9 cellular contexts compared by ENCODE assay signal in the genomic region with DNA sequence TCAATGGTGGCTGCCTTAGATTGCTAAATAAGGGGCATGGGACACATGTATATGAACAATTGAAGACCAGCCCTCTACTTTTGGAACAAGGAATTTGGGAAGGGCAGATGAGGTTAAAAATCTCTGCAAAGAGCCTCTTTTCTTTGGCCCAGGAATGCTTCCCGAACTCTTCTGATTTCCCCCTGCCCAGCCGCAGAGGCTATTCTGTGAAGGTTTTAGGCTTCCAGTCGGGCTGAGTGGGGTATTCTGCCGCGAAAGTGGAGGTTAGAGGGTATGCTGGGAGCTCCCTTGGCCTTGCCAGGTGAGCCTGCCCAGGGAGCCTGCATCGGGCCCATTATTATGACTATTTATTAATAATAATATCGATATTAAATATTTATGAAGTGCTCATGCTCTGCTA. TPM values are rescaled to one million over a fixed set of nuclear protein-coding genes. Genes with fewer than 3 reads are reported as not detected.
DNase-seq lines count a peak whose midpoint lies in the region; ATAC-seq and TF ChIP-seq lines count a peak whose summit lies in the region.
"Had no signal": no experiment of that assay in that cellular context is flagged by ENCODE, and none has a peak within 500 bp of the region (broad histone marks: within the 10 kb centered on the region; RNA-seq: fewer than 3 reads in every experiment).

No MANE protein-coding gene starts in this region.

- intact Hi-C loops in left ventricle myocardium inferior (cut with micrococcal nuclease) (no loop called here), left cardiac atrium (cut with DNase I) (no loop called here)

- H3K27me3 ChIP-seq in left ventricle myocardium inferior (ENCODE audit: low read depth) (no peaks in the 10 kb centered on the region), muscle layer of duodenum (ENCODE audit: low read depth, low read length) (no peaks in the 10 kb centered on the region)

- H3K36me3 ChIP-seq in left ventricle myocardium inferior (no peaks in the 10 kb centered on the region), muscle layer of duodenum (ENCODE audit: control insufficient read depth in 1 of 2, insufficient read depth in 2 of 2, low read length in 2 of 2) (no peaks in the 10 kb centered on the region)

- H3K4me1 ChIP-seq in left ventricle myocardium inferior (peaks cover 31% of the 10 kb centered on the region), muscle layer of duodenum (ENCODE audit: control insufficient read depth in 1 of 2, insufficient read depth in 2 of 2, low read length in 2 of 2) (peaks cover 9 to 20% of the 10 kb centered on the region in 2 donors)

- no peak for TF ChIP-seq CTCF in left ventricle myocardium inferior (IDR thresholded peaks at IDR 0.05; ENCODE audit: borderline replicate concordance)

- ATAC-seq in left cardiac atrium (no peak), HG03025 (IDR thresholded peaks at IDR 0.05; ENCODE audit: low FRiP score, unreplicated experiment) (no peak), HG02973 (IDR thresholded peaks at IDR 0.05; ENCODE audit: unreplicated experiment) (no peak), GM19035 (IDR thresholded peaks at IDR 0.05; ENCODE audit: unreplicated experiment) (no peak), GM19463 (IDR thresholded peaks at IDR 0.05; ENCODE audit: unreplicated experiment) (no peak)

- no peaks in the 10 kb centered on the region for H3K9me3 ChIP-seq in left ventricle myocardium inferior (replicated peaks)
- H3K9me3 ChIP-seq in muscle layer of duodenum (ENCODE audit: control insufficient read depth in 1 of 2, low read length in 2 of 2) = no peaks in the 10 kb centered on the region

- H3K27ac ChIP-seq in left ventricle myocardium inferior (replicated peaks) (peak overlapping the region; percentile 96), caudate nucleus (ENCODE audit: low read depth, low read length) (peak overlapping the region; percentile 58), muscle layer of duodenum (ENCODE audit: low read length) (no peak overlapping the region)

- no peak for DNase-seq in left ventricle myocardium inferior
- DNase-seq in left cardiac atrium = no peak
- DNase-seq in caudate nucleus (lab: John Stamatoyannopoulos, UW) = peak in 2 of 61 donors; percentile 24 to 57
- DNase-seq: NCI-H1105 treated with DMSO at 0.1 percent for 48 hours had no signal

- H3K4me3 ChIP-seq in left ventricle myocardium inferior = peak overlapping the region; percentile 91
- peak overlapping the region; percentile 44 to 77 for H3K4me3 ChIP-seq in muscle layer of duodenum (ENCODE audit: low read depth in 1 of 2, low read length in 2 of 2)

RNA-seq across cellular contexts. Expression of a gene that starts 1.2 kb away (rescaled TPM):
- total RNA-seq in left ventricle myocardium inferior (9.9 TPM), left cardiac atrium (1 to 10 TPM; 5.8 to 8.3 TPM)

RNA-seq across cellular contexts. Expression of a gene that starts 22.0 kb away (rescaled TPM):
- total RNA-seq in left ventricle myocardium inferior (179 TPM), left cardiac atrium (100 to 1,000 TPM; 127 to 157 TPM)

RNA-seq across cellular contexts. Expression of a gene that starts 43.7 kb away (rescaled TPM):
- total RNA-seq in left ventricle myocardium inferior (22.8 TPM), left cardiac atrium (10 to 100 TPM; 18.1 to 20.5 TPM)

RNA-seq across cellular contexts. Expression of a gene that starts 53.6 kb away (rescaled TPM):
- total RNA-seq in left ventricle myocardium inferior (3.3 TPM), left cardiac atrium (1 to 10 TPM; 5.0 to 6.0 TPM)
